Comparison of ENCODE assay signal across 16 cellular contexts in genomic region chr2:241870611-241871537, GRCh38. TPM values are rescaled to one million over a fixed set of nuclear protein-coding genes. Genes with fewer than 3 reads are reported as not detected.
A peak's percentile ranks its signal among the peaks of the same experiment; 100 is the strongest.
DNase-seq lines count a peak whose midpoint lies in the region; ATAC-seq and TF ChIP-seq lines count a peak whose summit lies in the region.
"Had no signal": no experiment of that assay in that cellular context is flagged by ENCODE, and none has a peak within 500 bp of the region (broad histone marks: within the 10 kb centered on the region; RNA-seq: fewer than 3 reads in every experiment).

No MANE protein-coding gene starts in this region.

- peaks cover 3 to 27% (median 14%) of the 10 kb centered on the region in 9 donors for H3K27me3 ChIP-seq in heart left ventricle
- H3K27me3 ChIP-seq in lower lobe of right lung (ENCODE audit: low read depth): peaks cover 25% of the 10 kb centered on the region

- H3K4me1 Mint-ChIP-seq in activated CD8-positive, alpha-beta T cell treated with anti-CD3 and anti-CD28 coated beads, Interleukin-2, amount 10 ng/mL, durations not matched to agents 7 days and 5 days (ENCODE audit: low read depth): peaks cover 51% of the 10 kb centered on the region

- 62 to 71% (median 65%) methylated on average over 16 to 28 of the region's 28 CpGs for WGBS in heart left ventricle, 4 donors

- H3K9me3 ChIP-seq in heart left ventricle: peaks cover 0 to 8% (median 0%) of the 10 kb centered on the region in 12 donors
- no peaks in the 10 kb centered on the region for H3K9me3 ChIP-seq in lower lobe of right lung

- H3K27ac ChIP-seq in heart left ventricle (no peak overlapping the region), lower lobe of right lung (no peak overlapping the region)
- H3K27ac ChIP-seq: KMS-11 had no signal

- no peaks in the 10 kb centered on the region for H3K36me3 Mint-ChIP-seq in activated CD8-positive, alpha-beta T cell treated with anti-CD3 and anti-CD28 coated beads, Interleukin-2, amount 10 ng/mL, durations not matched to agents 7 days and 5 days (ENCODE audit: low read depth)
- H3K36me3 Mint-ChIP-seq: activated naive CD4-positive, alpha-beta T cell treated with anti-CD3 and anti-CD28 coated beads, Interleukin-2, amount 10 ng/mL, durations not matched to agents 7 days and 5 days had no signal

- H3K4me1 ChIP-seq in heart left ventricle (no peaks in the 10 kb centered on the region), lower lobe of right lung (no peaks in the 10 kb centered on the region)

- H3K27me3 Mint-ChIP-seq in activated CD8-positive, alpha-beta T cell treated with anti-CD3 and anti-CD28 coated beads, Interleukin-2, amount 10 ng/mL, durations not matched to agents 7 days and 5 days (ENCODE audit: low read depth): peaks cover under 1% of the 10 kb centered on the region

- POLR2A ChIA-PET in activated CD8-positive, alpha-beta T cell treated with anti-CD3 and anti-CD28 coated beads, Interleukin-2, amount 10 ng/mL, durations not matched to agents 7 days and 5 days (lab: Charles Lee): no interaction called here

- CTCF ChIA-PET in activated CD8-positive, alpha-beta T cell treated with anti-CD3 and anti-CD28 coated beads, Interleukin-2, amount 10 ng/mL, durations not matched to agents 7 days and 5 days (lab: Charles Lee): no interaction called here

- no peaks in the 10 kb centered on the region for H3K9me3 Mint-ChIP-seq in activated CD8-positive, alpha-beta T cell treated with anti-CD3 and anti-CD28 coated beads, Interleukin-2, amount 10 ng/mL, durations not matched to agents 7 days and 5 days (ENCODE audit: insufficient read depth)

- no peak overlapping the region for H3K4me3 Mint-ChIP-seq in activated CD8-positive, alpha-beta T cell treated with anti-CD3 and anti-CD28 coated beads, Interleukin-2, amount 10 ng/mL, durations not matched to agents 7 days and 5 days
- H3K4me3 Mint-ChIP-seq: activated naive CD4-positive, alpha-beta T cell treated with anti-CD3 and anti-CD28 coated beads, Interleukin-2, amount 10 ng/mL, durations not matched to agents 7 days and 5 days had no signal

- ATAC-seq in heart left ventricle (no peak), lower lobe of right lung (peak; percentile 9 to 25), GM21390 (IDR thresholded peaks at IDR 0.05; ENCODE audit: unreplicated experiment) (no peak)
- peak; percentile 7 for ATAC-seq in activated CD8-positive, alpha-beta T cell treated with anti-CD3 and anti-CD28 coated beads, Interleukin-2, amount 10 ng/mL, durations not matched to agents 7 days and 5 days

- H3K36me3 ChIP-seq in heart left ventricle (no peaks in the 10 kb centered on the region), lower lobe of right lung (no peaks in the 10 kb centered on the region)

- TF ChIP-seq CTCF in heart left ventricle (IDR thresholded peaks at IDR 0.05): no peak
- no peak for TF ChIP-seq CTCF in lower lobe of right lung (IDR thresholded peaks at IDR 0.05)

- peak in 3 of 5 donors; percentile 11 to 61 (median 18) for DNase-seq in heart left ventricle
- no peak for DNase-seq in cardiac septum (ENCODE audit: low spot score)
- peak; percentile 55 for DNase-seq in activated CD8-positive, alpha-beta T cell treated with anti-CD3 and anti-CD28 coated beads, Interleukin-2, amount 10 ng/mL, durations not matched to agents 7 days and 5 days
- DNase-seq in lower lobe of right lung: no peak
- DNase-seq in middle frontal gyrus (ENCODE audit: extremely low spot score, low spot score): no peak
- no peak for DNase-seq in D341Med (ENCODE audit: low spot score)
- DNase-seq in NOMO-1 treated with dmso at 0.1 percent for 144 hours (lab: John Stamatoyannopoulos, UW; ENCODE audit: unreplicated experiment): no peak
- DNase-seq: activated CD4-positive, alpha-beta T cell treated with anti-CD3 and anti-CD28 coated beads, Interleukin-2, amount 50 U/mL, for 1 hour; activated naive CD4-positive, alpha-beta T cell treated with anti-CD3 and anti-CD28 coated beads, Interleukin-2, amount 10 ng/mL, durations not matched to agents 7 days and 5 days; AML-193; cortex of kidney; stimulated activated CD4-positive, alpha-beta T cell treated with anti-CD3 and anti-CD28 coated beads, Interleukin-1b, Interleukin-23, amount 100 ng/mL, for 48 hours; stimulated activated naive CD4-positive, alpha-beta T cell treated with Interleukin-2 at 50 U/mL for 16 hours had no signal

- H3K4me3 ChIP-seq in heart left ventricle (no peak overlapping the region), lower lobe of right lung (no peak overlapping the region)

- TF ChIP-seq POLR2A in heart left ventricle (IDR thresholded peaks at IDR 0.05): no peak

- peak overlapping the region; percentile 65 for H3K27ac Mint-ChIP-seq in activated CD8-positive, alpha-beta T cell treated with anti-CD3 and anti-CD28 coated beads, Interleukin-2, amount 10 ng/mL, durations not matched to agents 7 days and 5 days
- H3K27ac Mint-ChIP-seq: activated naive CD4-positive, alpha-beta T cell treated with anti-CD3 and anti-CD28 coated beads, Interleukin-2, amount 10 ng/mL, durations not matched to agents 7 days and 5 days; progenitor cell of endocrine pancreas had no signal

- intact Hi-C loops in heart left ventricle (cut with DNase I) (loop anchor here in 2 of 10 donors (10.0 kb wide), 2 partner anchors 136 to 166 kb away; partner anchors contain the start of genes D2HGDH (in 1 of the 2) and ING5 (in 1 of the 2)), cardiac septum (cut with DNase I) (no loop called here), lower lobe of right lung (cut with DNase I) (no loop called here)

RNA-seq across cellular contexts. Expression of gene RTP5, which starts 1.3 kb away (rescaled TPM):
- not detected for total RNA-seq in heart left ventricle
- not detected for polyA plus RNA-seq in heart left ventricle
- 0.08 TPM for total RNA-seq in cardiac septum
- not detected for total RNA-seq in activated CD8-positive, alpha-beta T cell treated with anti-CD3 and anti-CD28 coated beads, Interleukin-2, amount 10 ng/mL, durations not matched to agents 7 days and 5 days
- not detected for total RNA-seq in lower lobe of right lung
- total RNA-seq: progenitor cell of endocrine pancreas had no signal

RNA-seq across cellular contexts. Expression of gene PDCD1, which starts 12.2 kb away (rescaled TPM):
- 1 to 10 TPM in 5 of 9 donors, under 1 TPM in 4; 0.27 to 7.6 (median 1.3) TPM for total RNA-seq in heart left ventricle
- polyA plus RNA-seq in heart left ventricle: 1 to 10 TPM; 3.3 to 4.7 TPM
- 2.0 TPM for total RNA-seq in cardiac septum
- 1 to 10 TPM; 2.4 to 2.5 TPM for total RNA-seq in activated CD8-positive, alpha-beta T cell treated with anti-CD3 and anti-CD28 coated beads, Interleukin-2, amount 10 ng/mL, durations not matched to agents 7 days and 5 days
- total RNA-seq in lower lobe of right lung: 1.4 TPM
- total RNA-seq: progenitor cell of endocrine pancreas had no signal

Comparison
In these comparisons a context has a peak if more than half of its experiments do, and no peak if none do; other contexts are left out.
1. DNase-seq: peak in heart left ventricle (3 of 5) and activated CD8-positive, alpha-beta T cell treated with anti-CD3 and anti-CD28 coated beads, Interleukin-2, amount 10 ng/mL, durations not matched to agents 7 days and 5 days (single experiment); none in cardiac septum (single experiment), lower lobe of right lung (single experiment), middle frontal gyrus (single experiment), D341Med (single experiment) and NOMO-1 treated with dmso at 0.1 percent for 144 hours (single experiment).
2. ATAC-seq: peak in activated CD8-positive, alpha-beta T cell treated with anti-CD3 and anti-CD28 coated beads, Interleukin-2, amount 10 ng/mL, durations not matched to agents 7 days and 5 days (single experiment) and lower lobe of right lung (2 of 2); none in heart left ventricle (0 of 4) and GM21390 (single experiment).